ENCODE assay signal across 23 cellular contexts in the genomic region with DNA sequence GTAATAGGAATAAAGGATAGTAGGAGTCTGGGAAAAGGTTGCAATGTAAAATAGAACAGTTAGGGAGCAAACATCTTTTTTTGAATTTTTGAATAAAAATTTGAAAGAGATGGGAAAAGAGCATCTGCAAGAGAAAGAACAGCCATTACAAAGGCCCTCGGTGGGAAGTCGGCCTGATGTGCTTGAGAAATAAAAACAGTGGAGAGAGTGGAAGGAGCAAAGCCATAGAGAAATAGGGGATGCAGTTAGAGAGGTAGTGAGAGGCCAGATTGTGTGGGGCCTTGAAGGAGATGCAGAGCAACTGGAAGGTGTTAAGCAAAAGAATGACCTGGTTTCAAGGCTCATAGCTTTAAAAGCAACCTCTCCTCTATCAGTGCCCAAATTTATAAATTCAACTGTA.
DNase-seq lines count a peak whose midpoint lies in the region; FAIRE-seq and TF ChIP-seq lines count a peak whose summit lies in the region.
"Had no signal": no experiment of that assay in that cellular context is flagged by ENCODE, and none has a peak within 500 bp of the region (broad histone marks: within the 10 kb centered on the region; RNA-seq: fewer than 3 reads in every experiment).

No MANE protein-coding gene starts in this region.

- H2AFZ ChIP-seq in H9 (ENCODE audit: low read length) (no peak overlapping the region), H1 (ENCODE audit: low read length) (no peak overlapping the region)

- H3K4me3 Mint-ChIP-seq in H9 = no peak overlapping the region
- H3K4me3 Mint-ChIP-seq: CD14-positive monocyte; CD4-positive, alpha-beta T cell; CD8-positive, alpha-beta memory T cell; HFFc6 had no signal

- H3K36me3 Mint-ChIP-seq in H9 (ENCODE audit: insufficient read depth in 1 of 3, low read depth in 3 of 3) = no peaks in the 10 kb centered on the region
- H3K36me3 Mint-ChIP-seq: CD14-positive monocyte; CD8-positive, alpha-beta memory T cell had no signal

- H4K8ac ChIP-seq in H9 (replicated peaks; ENCODE audit: insufficient read length, low read depth, low read length) = no peak overlapping the region
- H4K8ac ChIP-seq in H1 (ENCODE audit: extremely low read depth, insufficient read depth, low read length) = no peak overlapping the region

- H3K79me2 ChIP-seq in H9 (ENCODE audit: insufficient read depth, low read length) (no peaks in the 10 kb centered on the region), H1 (ENCODE audit: control insufficient read depth in 1 of 2, insufficient read depth in 2 of 2, low read length in 2 of 2) (no peaks in the 10 kb centered on the region)

- H3K9ac ChIP-seq in H9 (ENCODE audit: extremely low read depth, insufficient read length, low read length) (no peak overlapping the region), H1 (replicated peaks in 1 of 4; ENCODE audit: extremely low read depth in 1 of 4, low read depth in 3 of 4, low read length in 3 of 4) (no peak overlapping the region)
- H3K9ac ChIP-seq: BLaER1 treated with 17β-estradiol and CSF1 and Interleukin-3, amounts not matched to agents 10 nM and 100 nM had no signal

- TF ChIP-seq RAD21 in H1 (IDR thresholded peaks at IDR 0.05 in 1 of 2, conservative IDR thresholded peaks at IDR 0.05 in 1 of 2; ENCODE audit: low read depth in 2 of 2, low read length in 2 of 2) = no peak

- no peak overlapping the region for H2BK15ac ChIP-seq in H9 (ENCODE audit: low read depth, low read length)
- no peak overlapping the region for H2BK15ac ChIP-seq in H1 (ENCODE audit: low read length)

- H3K18ac ChIP-seq in H9 (ENCODE audit: insufficient read length, low read depth, low read length) = no peak overlapping the region
- no peak overlapping the region for H3K18ac ChIP-seq in H1 (ENCODE audit: extremely low read depth, low read length)

- H3K56ac ChIP-seq in H9 (ENCODE audit: insufficient read length, low read depth, low read length) (no peak overlapping the region), H1 (replicated peaks; ENCODE audit: insufficient read length, low read depth, low read length) (no peak overlapping the region)

- H3K23me2 ChIP-seq in H9 (ENCODE audit: insufficient read length, low read depth, low read length, poor library complexity, severe bottlenecking) (no peaks in the 10 kb centered on the region), H1 (ENCODE audit: low read depth, low read length) (no peaks in the 10 kb centered on the region)

- H2BK5ac ChIP-seq in H9 (ENCODE audit: insufficient read length, low read length) (no peak overlapping the region), H1 (ENCODE audit: low read depth, low read length) (no peak overlapping the region)

- H3K36me3 ChIP-seq in H1 (ENCODE audit: control insufficient read depth in 2 of 4, insufficient read depth in 4 of 4, low read length in 3 of 4) = no peaks in the 10 kb centered on the region
- H3K36me3 ChIP-seq: BE2C; BLaER1 treated with 17β-estradiol and CSF1 and Interleukin-3, amounts not matched to agents 10 nM and 100 nM; HAP-1 had no signal

- no peak overlapping the region for H3K4me3 ChIP-seq in H1 (ENCODE audit: extremely low read depth in 1 of 4, insufficient read depth in 2 of 4, low read depth in 3 of 4, low read length in 4 of 4)
- H3K4me3 ChIP-seq: A549; BLaER1 treated with 17β-estradiol and CSF1 and Interleukin-3, amounts not matched to agents 10 nM and 100 nM; HAP-1 had no signal

- POLR2A ChIA-PET in H1 (lab: Charles Lee; ENCODE audit: partially characterized antibody) = no interaction called here

- H3K9me3 ChIP-seq in H9 (ENCODE audit: control insufficient read depth, low read depth, low read length) = no peaks in the 10 kb centered on the region
- H3K9me3 ChIP-seq in H1 (ENCODE audit: insufficient read depth in 2 of 2, low read depth in 1 of 2, low read length in 1 of 2) = no peaks in the 10 kb centered on the region
- H3K9me3 ChIP-seq: A549; BE2C; BLaER1 treated with 17β-estradiol and CSF1 and Interleukin-3, amounts not matched to agents 10 nM and 100 nM; HAP-1 had no signal

- H2AK5ac ChIP-seq in H9 (ENCODE audit: insufficient read length, low read length) (no peak overlapping the region), H1 (ENCODE audit: low read depth, low read length) (no peak overlapping the region)

- H2BK120ac ChIP-seq in H9 (ENCODE audit: low read depth, low read length, poor library complexity, severe bottlenecking) = no peak overlapping the region
- no peak overlapping the region for H2BK120ac ChIP-seq in H1 (replicated peaks; ENCODE audit: low read depth, low read length)

- WGBS in H9 (ENCODE audit: extremely low coverage, insufficient read length, low lambda C conversion rate) = no CpG with 5 or more reads among the region's 2 CpGs
- WGBS in H1 (ENCODE audit: extremely low coverage in 1 of 2, insufficient coverage in 1 of 2, insufficient read length in 1 of 2, insufficient replicate concordance in 2 of 2, low coverage in 1 of 2, low lambda C conversion rate in 2 of 2, missing lambda C conversion rate in 1 of 2), 2 experiments = 6% methylated on average over 2 of the region's 2 CpGs; no CpG with 5 or more reads in 1 of the 2 experiments

- TF ChIP-seq POLR2A in H1 (IDR thresholded peaks at IDR 0.05; ENCODE audit: control extremely low read depth in 1 of 2, low read depth in 2 of 2, low read length in 2 of 2) = no peak

- no peak overlapping the region for H3K4ac ChIP-seq in H9 (ENCODE audit: low read depth, low read length)
- no peak overlapping the region for H3K4ac ChIP-seq in H1 (replicated peaks; ENCODE audit: insufficient read length, low read depth, low read length)

- no peaks in the 10 kb centered on the region for H3K9me3 Mint-ChIP-seq in H9

- no peak for FAIRE-seq in H1 (lab: Jason Lieb, UNC)
- FAIRE-seq: A549, D721Med, GM12891, GM18507 had no signal

- H3K27ac Mint-ChIP-seq in H9 = no peak overlapping the region
- H3K27ac Mint-ChIP-seq: CD14-positive monocyte; CD4-positive, alpha-beta T cell; CD8-positive, alpha-beta memory T cell; HFFc6 had no signal

- H3K4me1 Mint-ChIP-seq in H9 = peaks cover 17 to 21% of the 10 kb centered on the region in 2 experiments
- H3K4me1 Mint-ChIP-seq: CD14-positive monocyte; CD8-positive, alpha-beta memory T cell had no signal

- H3K14ac ChIP-seq in H9 (ENCODE audit: insufficient read depth, low read length) = no peak overlapping the region
- no peak overlapping the region for H3K14ac ChIP-seq in H1 (ENCODE audit: insufficient read length)

- H3K27ac ChIP-seq in H9 (ENCODE audit: insufficient read length, low read depth, low read length) = no peak overlapping the region
- no peak overlapping the region for H3K27ac ChIP-seq in H1 (ENCODE audit: low read depth, low read length)
- H3K27ac ChIP-seq: A549; BLaER1 treated with 17β-estradiol and CSF1 and Interleukin-3, amounts not matched to agents 10 nM and 100 nM had no signal

- no peak overlapping the region for H3T11ph ChIP-seq in H9 (ENCODE audit: low read length)

- no peak overlapping the region for H4K5ac ChIP-seq in H9 (ENCODE audit: insufficient read length, low read depth, low read length)
- H4K5ac ChIP-seq in H1 (ENCODE audit: insufficient read length, low read depth, low read length) = no peak overlapping the region

- peaks cover 14% of the 10 kb centered on the region; the same call in 1 of the 2 replicates for H3K27me3 ChIP-seq in H9 (ENCODE audit: insufficient read depth, low read length)
- H3K27me3 ChIP-seq in H1 (replicated peaks in 1 of 4; ENCODE audit: control insufficient read depth in 3 of 4, extremely low read depth in 1 of 4, insufficient read depth in 3 of 4, low read length in 3 of 4) = peaks cover 1 to 18% (median 12%) of the 10 kb centered on the region in 4 experiments; a peak in 5 of 7 replicates
- H3K27me3 ChIP-seq: BE2C; BLaER1 treated with 17β-estradiol and CSF1 and Interleukin-3, amounts not matched to agents 10 nM and 100 nM had no signal

- H3K27me3 Mint-ChIP-seq in H9 (ENCODE audit: low read depth) = peaks cover 50% of the 10 kb centered on the region
- H3K27me3 Mint-ChIP-seq: CD4-positive, alpha-beta T cell; CD8-positive, alpha-beta memory T cell had no signal

- TF ChIP-seq CTCF in H9 (conservative IDR thresholded peaks at IDR 0.05) (no peak), H1 (IDR thresholded peaks at IDR 0.05; ENCODE audit: control extremely low read depth in 1 of 3, insufficient read depth in 1 of 3, low read depth in 1 of 3, low read length in 3 of 3) (no peak)

- H3K4me2 ChIP-seq in H9 (ENCODE audit: insufficient read depth, insufficient read length, low read length) = no peak overlapping the region
- no peak overlapping the region for H3K4me2 ChIP-seq in H1 (ENCODE audit: insufficient read depth in 1 of 2, low read depth in 2 of 2, low read length in 2 of 2)
- H3K4me2 ChIP-seq: A549; BLaER1 treated with 17β-estradiol and CSF1 and Interleukin-3, amounts not matched to agents 10 nM and 100 nM had no signal

- H4K20me1 ChIP-seq in H9 (ENCODE audit: control insufficient read depth, insufficient read depth, insufficient read length) = no peaks in the 10 kb centered on the region
- H4K20me1 ChIP-seq in H1 (replicated peaks in 1 of 2; ENCODE audit: control insufficient read depth in 1 of 2, insufficient read depth in 2 of 2, low read length in 2 of 2) = no peaks in the 10 kb centered on the region
- H4K20me1 ChIP-seq: BLaER1 treated with 17β-estradiol and CSF1 and Interleukin-3, amounts not matched to agents 10 nM and 100 nM had no signal

- H3K23ac ChIP-seq in H9 (ENCODE audit: insufficient read length, low read depth, low read length) (no peak overlapping the region), H1 (ENCODE audit: insufficient read length) (no peak overlapping the region)

- no peaks in the 10 kb centered on the region for H3K4me1 ChIP-seq in H9 (ENCODE audit: insufficient read depth, low read length)
- no peaks in the 10 kb centered on the region; a peak in 1 of 7 replicates for H3K4me1 ChIP-seq in H1 (replicated peaks in 1 of 4; ENCODE audit: control insufficient read depth in 3 of 4, insufficient read depth in 4 of 4, low read length in 3 of 4)
- H3K4me1 ChIP-seq: A549; BE2C; BLaER1 treated with 17β-estradiol and CSF1 and Interleukin-3, amounts not matched to agents 10 nM and 100 nM; HAP-1 had no signal

- H3K79me1 ChIP-seq in H9 (ENCODE audit: insufficient read depth, low read depth, low read length, poor library complexity, severe bottlenecking) (no peaks in the 10 kb centered on the region), H1 (ENCODE audit: low read depth, low read length) (no peaks in the 10 kb centered on the region)

- H2BK12ac ChIP-seq in H9 (ENCODE audit: insufficient read length, low read depth, low read length) (no peak overlapping the region), H1 (ENCODE audit: low read depth, low read length) (no peak overlapping the region)

- TF ChIP-seq EP300 in H1 (IDR thresholded peaks at IDR 0.05; ENCODE audit: borderline replicate concordance in 1 of 2, low read depth in 2 of 2, low read length in 2 of 2) = no peak

- peak; percentile 52 for DNase-seq in H9
- DNase-seq in H1 (ENCODE audit: low read depth in 1 of 2, low spot score in 2 of 2) = peak in 1 of 2 experiments; percentile 2
- peak; percentile 31 for DNase-seq in iPS-NIHi11 (ENCODE audit: low spot score)
- no peak for DNase-seq in NAMALWA (ENCODE audit: low spot score)
- DNase-seq in DMS79 (lab: John Stamatoyannopoulos, UW) = no peak
- DNase-seq in HuH-7.5 (ENCODE audit: low spot score) = no peak
- DNase-seq: 8988T; ACHN; AML-193; BE2C; CD4-positive, alpha-beta T cell; CD8-positive, alpha-beta memory T cell; DMS 273 treated with DMSO at 0.1 percent for 48 hours; DMS79 treated with DMSO at 0.1 percent for 48 hours; GF-D8; HFFc6 had no signal

- H4K91ac ChIP-seq in H9 (ENCODE audit: insufficient read length, low read depth, low read length) (no peak overlapping the region), H1 (replicated peaks; ENCODE audit: insufficient read length, low read length) (no peak overlapping the region)

- CTCF ChIA-PET in H1 (lab: Charles Lee; ENCODE audit: partially characterized antibody) = no interaction called here

- H2BK20ac ChIP-seq in H9 (ENCODE audit: low read depth, low read length, poor library complexity, severe bottlenecking) (no peak overlapping the region), H1 (ENCODE audit: low read length) (no peak overlapping the region)

Comparison
In these comparisons a context has a peak if more than half of its experiments do, and no peak if none do; other contexts are left out.
1. DNase-seq: peak in H9 (single experiment) and iPS-NIHi11 (single experiment); none in NAMALWA (single experiment), DMS79 (single experiment) and HuH-7.5 (single experiment).